Comparison of ENCODE assay signal across 8 cellular contexts in the genomic region with DNA sequence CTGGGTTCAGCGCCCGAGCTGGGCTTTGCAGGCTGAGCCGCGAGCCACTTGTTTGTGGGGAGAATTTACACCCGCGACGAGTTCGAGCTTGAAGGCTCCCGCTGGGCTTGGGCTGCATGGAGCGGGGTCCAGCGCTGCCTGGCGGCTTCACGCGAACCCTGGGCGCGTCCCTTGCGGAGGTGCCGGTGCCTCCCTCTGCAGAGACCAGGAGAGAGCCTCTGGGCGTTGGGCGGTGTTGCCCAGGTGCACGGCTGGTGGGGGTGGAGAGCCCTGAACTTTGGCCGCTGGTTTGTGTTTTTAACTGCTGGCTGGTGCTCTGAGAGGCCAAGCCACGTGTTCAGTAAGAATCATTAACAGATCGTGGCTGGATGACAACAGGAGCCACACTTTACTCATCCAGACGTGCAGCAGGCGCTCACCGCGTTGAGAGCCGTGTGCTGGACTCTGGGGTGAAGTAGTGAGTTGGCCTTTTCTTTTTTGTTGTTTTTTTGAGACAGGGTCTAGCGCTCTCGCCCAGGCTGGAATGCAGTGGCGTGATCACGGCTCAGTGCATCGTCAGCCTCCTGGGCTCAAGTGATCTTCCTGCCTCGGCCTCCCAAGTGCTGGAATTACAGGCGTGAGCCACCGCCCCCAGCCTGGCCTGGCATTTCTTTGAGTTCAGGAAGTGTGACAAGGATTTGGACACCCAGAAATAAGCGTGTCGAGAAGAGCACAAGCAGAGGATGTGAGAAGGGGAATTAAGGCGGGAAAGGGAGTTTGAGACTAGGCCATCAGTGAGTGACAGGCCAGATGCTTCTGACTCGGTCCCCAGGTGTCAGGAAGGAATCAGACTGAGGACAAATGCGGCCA. TPM values are rescaled to one million over a fixed set of nuclear protein-coding genes. Genes with fewer than 3 reads are reported as not detected.
A peak's percentile ranks its signal among the peaks of the same experiment; 100 is the strongest.
DNase-seq lines count a peak whose midpoint lies in the region; ATAC-seq, FAIRE-seq and TF ChIP-seq lines count a peak whose summit lies in the region.

No MANE protein-coding gene starts in this region.

- DNase-seq in AG10803 (ENCODE audit: low read depth) (peak; percentile 31), OCI-LY7 (ENCODE audit: low spot score) (peak; percentile 73), urothelium cell line (ENCODE audit: low spot score) (peak; percentile 43)
- DNase-seq in effector CD8-positive, alpha-beta T cell (lab: John Stamatoyannopoulos, UW) = no peak

- FAIRE-seq in urothelium cell line (lab: Jason Lieb, UNC) = no peak

- H3K79me2 ChIP-seq in OCI-LY7 (ENCODE audit: insufficient read depth, low read depth, low read length) = peaks cover 25% of the 10 kb centered on the region; the same call in 1 of the 2 replicates

- peak overlapping the region; percentile 61 for H2AFZ ChIP-seq in OCI-LY7 (ENCODE audit: low read length)

- peaks cover 7% of the 10 kb centered on the region; the same call in 1 of the 2 replicates for H3K9me3 ChIP-seq in OCI-LY7 (ENCODE audit: low read length)
- H3K9me3 ChIP-seq in duodenal mucosa (ENCODE audit: control insufficient read depth in 1 of 2, low read length in 2 of 2) = no peaks in the 10 kb centered on the region
- H3K9me3 ChIP-seq in mesodermal cell (ENCODE audit: control insufficient read depth, low read length) = peaks cover 14% of the 10 kb centered on the region

- H4K20me1 ChIP-seq in OCI-LY7 (ENCODE audit: insufficient read depth, low read length) = no peaks in the 10 kb centered on the region

- peak overlapping the region; percentile 62 to 77 for H3K9ac ChIP-seq in duodenal mucosa (ENCODE audit: low read depth in 1 of 2, low read length in 2 of 2)

- peaks cover 52% of the 10 kb centered on the region for H3K36me3 ChIP-seq in OCI-LY7 (ENCODE audit: insufficient read depth, low read length)
- H3K36me3 ChIP-seq in duodenal mucosa (ENCODE audit: control insufficient read depth in 1 of 2, insufficient read depth in 2 of 2, low read length in 2 of 2) = peaks cover 20 to 31% of the 10 kb centered on the region in 2 donors
- peaks cover 73% of the 10 kb centered on the region for H3K36me3 ChIP-seq in mesodermal cell (ENCODE audit: control insufficient read depth, insufficient read depth, low read length)

- BruUV-seq in OCI-LY7 (replicated peaks; lab: Mats Ljungman, UMichigan) = TSS peak; percentile 69

- peaks cover 13% of the 10 kb centered on the region for H3K4me1 ChIP-seq in OCI-LY7 (ENCODE audit: insufficient read depth, low read length, poor library complexity, severe bottlenecking)
- peaks cover 7 to 15% of the 10 kb centered on the region in 2 donors for H3K4me1 ChIP-seq in duodenal mucosa (ENCODE audit: control insufficient read depth in 1 of 2, insufficient read depth in 2 of 2, low read length in 2 of 2)
- no peaks in the 10 kb centered on the region for H3K4me1 ChIP-seq in mesodermal cell (ENCODE audit: control insufficient read depth, insufficient read depth, low read length, poor library complexity, severe bottlenecking)

- H3K27me3 ChIP-seq in duodenal mucosa (ENCODE audit: control insufficient read depth in 1 of 2, insufficient read depth in 2 of 2, low read length in 2 of 2) = no peaks in the 10 kb centered on the region

- H3K4me2 ChIP-seq in OCI-LY7 (ENCODE audit: low read length) = peak overlapping the region; percentile 100

- H3K27ac ChIP-seq in OCI-LY7 (ENCODE audit: low read depth, low read length, poor library complexity, severe bottlenecking) (peak overlapping the region; percentile 86), duodenal mucosa (ENCODE audit: low read depth, low read length) (peak overlapping the region; percentile 76), mesodermal cell (ENCODE audit: low read depth, low read length, severe bottlenecking) (peak overlapping the region; percentile 79)

- POLR2A ChIA-PET in OCI-LY7 (lab: Charles Lee) = interaction anchor here (0.6 to 0.7 kb wide), 2 partner anchors 16 to 235 kb away, joined by 3 read pairs; no protein-coding TSS in a partner anchor

- intact Hi-C loops in OCI-LY7 (cut with micrococcal nuclease; ENCODE audit: unreplicated experiment) = no loop called here

- ATAC-seq in GM18502 (IDR thresholded peaks at IDR 0.05; ENCODE audit: poor library complexity, unreplicated experiment) = peak; percentile 29
- peak; percentile 18 for ATAC-seq in HG02884 (IDR thresholded peaks at IDR 0.05; ENCODE audit: unreplicated experiment)

- WGBS in mesodermal cell (ENCODE audit: insufficient coverage in 2 of 2), 2 experiments = 29 to 33% methylated on average over 29 to 37 of the region's 42 CpGs

- no peaks in the 10 kb centered on the region for H3K9me2 ChIP-seq in OCI-LY7 (ENCODE audit: insufficient read depth, low read length)

- H3K4me3 ChIP-seq in AG10803 (ENCODE audit: low read length) (peak overlapping the region; percentile 85), OCI-LY7 (ENCODE audit: low read depth, low read length, poor library complexity, severe bottlenecking) (peak overlapping the region; percentile 74), duodenal mucosa (ENCODE audit: low read depth in 1 of 2, low read length in 2 of 2) (peak overlapping the region; percentile 82 to 89), mesodermal cell (ENCODE audit: extremely low read depth, insufficient read depth, low read length, poor library complexity, severe bottlenecking) (peak overlapping the region; percentile 76)

- TF ChIP-seq CTCF in AG10803 (conservative IDR thresholded peaks at IDR 0.05; ENCODE audit: low read length) (no peak), OCI-LY7 (conservative IDR thresholded peaks at IDR 0.05; ENCODE audit: low read length) (no peak)

- CTCF ChIA-PET in OCI-LY7 (lab: Charles Lee; ENCODE audit: unreplicated experiment) = no interaction called here

RNA-seq across cellular contexts. Expression of a gene that starts 0.8 kb away (rescaled TPM):
- 88.4 and 98.6 TPM in 2 replicates for total RNA-seq in OCI-LY7 (2014; rRNA removed; shearing (Covaris generic))
- total RNA-seq in OCI-LY7 (2022) = 129 and 130 TPM in 2 replicates
- 74.6 TPM for polyA plus RNA-seq in mesodermal cell (2013, experiment 1 of 2)
- polyA plus RNA-seq in mesodermal cell (2013, experiment 2 of 2) = 50.6 TPM

RNA-seq across cellular contexts. Expression of a gene that starts 14.2 kb away (rescaled TPM):
- 5.6 and 13.1 TPM in 2 replicates for total RNA-seq in OCI-LY7 (2014; rRNA removed; shearing (Covaris generic))
- 6.7 and 7.2 TPM in 2 replicates for total RNA-seq in OCI-LY7 (2022)
- 7.3 TPM for polyA plus RNA-seq in mesodermal cell (2013, experiment 1 of 2)
- polyA plus RNA-seq in mesodermal cell (2013, experiment 2 of 2) = 5.8 TPM

RNA-seq across cellular contexts. Expression of a gene that starts 29.7 kb away (rescaled TPM):
- 8.6 and 9.4 TPM in 2 replicates for total RNA-seq in OCI-LY7 (2014; rRNA removed; shearing (Covaris generic))
- total RNA-seq in OCI-LY7 (2022) = 17.3 and 18.2 TPM in 2 replicates
- 11.8 TPM for polyA plus RNA-seq in mesodermal cell (2013, experiment 1 of 2)
- 8.7 TPM for polyA plus RNA-seq in mesodermal cell (2013, experiment 2 of 2)

RNA-seq across cellular contexts. Expression of a gene that starts 29.8 kb away (rescaled TPM):
- 53.1 and 57.5 TPM in 2 replicates for total RNA-seq in OCI-LY7 (2014; rRNA removed; shearing (Covaris generic))
- 67.2 and 76.2 TPM in 2 replicates for total RNA-seq in OCI-LY7 (2022)
- 53.4 TPM for polyA plus RNA-seq in mesodermal cell (2013, experiment 1 of 2)
- 46.5 TPM for polyA plus RNA-seq in mesodermal cell (2013, experiment 2 of 2)

RNA-seq across cellular contexts. Expression of a gene that starts 33.4 kb away (rescaled TPM):
- total RNA-seq in OCI-LY7 (2014; rRNA removed; shearing (Covaris generic)) = 2.0 and 3.1 TPM in 2 replicates
- total RNA-seq in OCI-LY7 (2022) = 4.6 and 4.7 TPM in 2 replicates
- polyA plus RNA-seq in mesodermal cell (2013, experiment 1 of 2) = 8.0 TPM
- 10.1 TPM for polyA plus RNA-seq in mesodermal cell (2013, experiment 2 of 2)
